Comparison of ENCODE assay signal across 1 cellular context in genomic region chr12:53738834-53739284, GRCh38.
TF ChIP-seq lines count a peak whose summit lies in the region.

No MANE protein-coding gene starts in this region.

TF ChIP-seq in HepG2, 621 proteins besides CTCF, POLR2A, EP300 and RAD21:
- TF ChIP-seq CSRNP2 (CRISPR knock-in tag; conservative IDR thresholded peaks at IDR 0.05; ENCODE audit: low read depth) (no peak), SMAD1 (CRISPR knock-in tag; IDR thresholded peaks at IDR 0.05; ENCODE audit: borderline replicate concordance, low read depth) (no peak), GRHL1 (CRISPR knock-in tag; conservative IDR thresholded peaks at IDR 0.05) (no peak), SP140L (CRISPR knock-in tag; IDR thresholded peaks at IDR 0.05; ENCODE audit: borderline replicate concordance) (no peak), STAG1 (CRISPR knock-in tag; IDR thresholded peaks at IDR 0.05) (no peak), ZSCAN31 (CRISPR knock-in tag; IDR thresholded peaks at IDR 0.05; ENCODE audit: low read depth) (no peak), YY1 (IDR thresholded peaks at IDR 0.05; ENCODE audit: insufficient read depth, insufficient replicate concordance, low read depth, low read length) (no peak), ZNF512 (CRISPR knock-in tag; IDR thresholded peaks at IDR 0.05) (no peak), NR2F2 (IDR thresholded peaks at IDR 0.05; ENCODE audit: borderline replicate concordance, low read depth) (no peak), RORA (CRISPR knock-in tag; IDR thresholded peaks at IDR 0.05) (no peak), FUBP1 (CRISPR knock-in tag; IDR thresholded peaks at IDR 0.05; ENCODE audit: borderline replicate concordance) (no peak), MTF1 (CRISPR knock-in tag; IDR thresholded peaks at IDR 0.05) (no peak), PHF5A (CRISPR knock-in tag; IDR thresholded peaks at IDR 0.05; ENCODE audit: low read depth, unreplicated experiment) (no peak), SOX6 (IDR thresholded peaks at IDR 0.05) (no peak), SOX6 (CRISPR knock-in tag; IDR thresholded peaks at IDR 0.05) (no peak), ZNF354B (CRISPR knock-in tag; IDR thresholded peaks at IDR 0.05) (no peak), GABPB1 (CRISPR knock-in tag; IDR thresholded peaks at IDR 0.05) (no peak), RXRB (CRISPR knock-in tag; IDR thresholded peaks at IDR 0.05; ENCODE audit: borderline replicate concordance) (no peak)
